In the genomic region with DNA sequence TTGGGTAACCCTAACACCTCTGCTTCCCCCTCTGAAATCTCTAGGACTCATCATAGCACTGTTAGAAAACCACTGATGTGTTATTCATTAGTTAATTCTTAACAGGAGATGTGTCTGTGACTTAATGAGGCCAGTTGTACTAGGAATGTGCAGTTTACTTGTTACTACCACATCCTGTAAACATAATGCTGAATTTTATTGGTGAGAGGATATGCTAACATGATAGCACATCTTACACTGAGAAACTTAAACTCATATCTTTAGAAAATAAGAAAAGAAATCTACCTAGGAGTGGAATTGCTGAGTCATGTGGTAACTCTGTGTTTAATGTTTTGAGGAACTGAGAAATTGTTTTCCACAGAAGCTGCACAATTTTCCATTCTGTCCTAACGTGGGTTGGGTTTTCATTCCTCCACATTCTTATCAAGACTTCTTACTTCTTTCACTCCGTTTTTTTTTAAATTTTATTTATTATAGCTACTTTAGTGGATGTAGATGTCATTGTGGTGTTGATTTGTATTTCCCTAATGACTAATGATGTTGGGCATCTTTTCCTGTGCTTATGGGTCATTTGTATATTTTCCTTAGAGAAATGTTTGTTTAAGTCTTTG, we compare ENCODE assay signal across 1 cellular context.
A peak's percentile ranks its signal among the peaks of the same experiment; 100 is the strongest.
TF ChIP-seq lines count a peak whose summit lies in the region.

No MANE protein-coding gene starts in this region.

TF ChIP-seq in K562, 482 proteins besides CTCF, POLR2A, EP300 and RAD21 (continues in another document):
- TF ChIP-seq ZNF143 (CRISPR knock-in tag; IDR thresholded peaks at IDR 0.05), result no peak
- TF ChIP-seq ELF4 (CRISPR knock-in tag; IDR thresholded peaks at IDR 0.05), result no peak
- no peak for TF ChIP-seq RBM15 (IDR thresholded peaks at IDR 0.05; ENCODE audit: insufficient read depth, low read length)
- peak; percentile 97 for TF ChIP-seq MAFG (tag; conservative IDR thresholded peaks at IDR 0.05)
- no peak for TF ChIP-seq ZNF766 (CRISPR knock-in tag; conservative IDR thresholded peaks at IDR 0.05)
- no peak for TF ChIP-seq ADNP (tag; IDR thresholded peaks at IDR 0.05)
- TF ChIP-seq BCOR (IDR thresholded peaks at IDR 0.05), result no peak
- TF ChIP-seq, protein P1, sequence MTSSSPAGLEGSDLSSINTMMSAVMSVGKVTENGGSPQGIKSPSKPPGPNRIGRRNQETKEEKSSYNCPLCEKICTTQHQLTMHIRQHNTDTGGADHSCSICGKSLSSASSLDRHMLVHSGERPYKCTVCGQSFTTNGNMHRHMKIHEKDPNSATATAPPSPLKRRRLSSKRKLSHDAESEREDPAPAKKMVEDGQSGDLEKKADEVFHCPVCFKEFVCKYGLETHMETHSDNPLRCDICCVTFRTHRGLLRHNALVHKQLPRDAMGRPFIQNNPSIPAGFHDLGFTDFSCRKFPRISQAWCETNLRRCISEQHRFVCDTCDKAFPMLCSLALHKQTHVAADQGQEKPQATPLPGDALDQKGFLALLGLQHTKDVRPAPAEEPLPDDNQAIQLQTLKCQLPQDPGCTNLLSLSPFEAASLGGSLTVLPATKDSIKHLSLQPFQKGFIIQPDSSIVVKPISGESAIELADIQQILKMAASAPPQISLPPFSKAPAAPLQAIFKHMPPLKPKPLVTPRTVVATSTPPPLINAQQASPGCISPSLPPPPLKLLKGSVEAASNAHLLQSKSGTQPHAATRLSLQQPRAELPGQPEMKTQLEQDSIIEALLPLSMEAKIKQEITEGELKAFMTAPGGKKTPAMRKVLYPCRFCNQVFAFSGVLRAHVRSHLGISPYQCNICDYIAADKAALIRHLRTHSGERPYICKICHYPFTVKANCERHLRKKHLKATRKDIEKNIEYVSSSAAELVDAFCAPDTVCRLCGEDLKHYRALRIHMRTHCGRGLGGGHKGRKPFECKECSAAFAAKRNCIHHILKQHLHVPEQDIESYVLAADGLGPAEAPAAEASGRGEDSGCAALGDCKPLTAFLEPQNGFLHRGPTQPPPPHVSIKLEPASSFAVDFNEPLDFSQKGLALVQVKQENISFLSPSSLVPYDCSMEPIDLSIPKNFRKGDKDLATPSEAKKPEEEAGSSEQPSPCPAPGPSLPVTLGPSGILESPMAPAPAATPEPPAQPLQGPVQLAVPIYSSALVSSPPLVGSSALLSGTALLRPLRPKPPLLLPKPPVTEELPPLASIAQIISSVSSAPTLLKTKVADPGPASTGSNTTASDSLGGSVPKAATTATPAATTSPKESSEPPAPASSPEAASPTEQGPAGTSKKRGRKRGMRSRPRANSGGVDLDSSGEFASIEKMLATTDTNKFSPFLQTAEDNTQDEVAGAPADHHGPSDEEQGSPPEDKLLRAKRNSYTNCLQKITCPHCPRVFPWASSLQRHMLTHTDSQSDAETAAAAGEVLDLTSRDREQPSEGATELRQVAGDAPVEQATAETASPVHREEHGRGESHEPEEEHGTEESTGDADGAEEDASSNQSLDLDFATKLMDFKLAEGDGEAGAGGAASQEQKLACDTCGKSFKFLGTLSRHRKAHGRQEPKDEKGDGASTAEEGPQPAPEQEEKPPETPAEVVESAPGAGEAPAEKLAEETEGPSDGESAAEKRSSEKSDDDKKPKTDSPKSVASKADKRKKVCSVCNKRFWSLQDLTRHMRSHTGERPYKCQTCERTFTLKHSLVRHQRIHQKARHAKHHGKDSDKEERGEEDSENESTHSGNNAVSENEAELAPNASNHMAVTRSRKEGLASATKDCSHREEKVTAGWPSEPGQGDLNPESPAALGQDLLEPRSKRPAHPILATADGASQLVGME (CRISPR knock-in tag; IDR thresholded peaks at IDR 0.05), result no peak
- TF ChIP-seq OTX1 (CRISPR knock-in tag; IDR thresholded peaks at IDR 0.05), result no peak
- peak; percentile 32; the same call in 1 of the 2 replicates for TF ChIP-seq ARID1B (IDR thresholded peaks at IDR 0.05)
- TF ChIP-seq ID3 (CRISPR knock-in tag; IDR thresholded peaks at IDR 0.05), result no peak
- TF ChIP-seq ID3 (tag; IDR thresholded peaks at IDR 0.05), result no peak
- no peak for TF ChIP-seq KDM1A (IDR thresholded peaks at IDR 0.05)
- peak; percentile 70; the same call in 1 of the 2 replicates for TF ChIP-seq SPI1 (IDR thresholded peaks at IDR 0.05; ENCODE audit: borderline replicate concordance, low read depth, low read length)
- TF ChIP-seq ZNF217 (CRISPR knock-in tag; IDR thresholded peaks at IDR 0.05), result no peak
- TF ChIP-seq SAP30 (IDR thresholded peaks at IDR 0.05; ENCODE audit: borderline replicate concordance, insufficient read depth, low read depth, low read length, poor library complexity, severe bottlenecking), result no peak
- TF ChIP-seq SMARCA4 (IDR thresholded peaks at IDR 0.05), result peak; percentile 46; the same call in 1 of the 2 replicates
- TF ChIP-seq, protein P2, sequence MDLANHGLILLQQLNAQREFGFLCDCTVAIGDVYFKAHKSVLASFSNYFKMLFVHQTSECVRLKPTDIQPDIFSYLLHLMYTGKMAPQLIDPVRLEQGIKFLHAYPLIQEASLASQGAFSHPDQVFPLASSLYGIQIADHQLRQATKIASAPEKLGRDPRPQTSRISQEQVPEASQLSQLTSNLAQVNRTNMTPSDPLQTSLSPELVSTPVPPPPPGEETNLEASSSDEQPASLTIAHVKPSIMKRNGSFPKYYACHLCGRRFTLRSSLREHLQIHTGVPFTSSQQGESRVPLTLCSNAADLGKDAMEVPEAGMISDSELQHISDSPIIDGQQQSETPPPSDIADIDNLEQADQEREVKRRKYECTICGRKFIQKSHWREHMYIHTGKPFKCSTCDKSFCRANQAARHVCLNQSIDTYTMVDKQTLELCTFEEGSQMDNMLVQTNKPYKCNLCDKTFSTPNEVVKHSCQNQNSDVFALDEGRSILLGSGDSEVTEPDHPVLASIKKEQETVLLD (IDR thresholded peaks at IDR 0.05), result no peak
- no peak for TF ChIP-seq TBP (optimal IDR thresholded peaks at IDR 0.05; ENCODE audit: low read depth, low read length)
- no peak for TF ChIP-seq FOXA1 (IDR thresholded peaks at IDR 0.05; ENCODE audit: borderline replicate concordance)
- TF ChIP-seq E2F6 (IDR thresholded peaks at IDR 0.05; ENCODE audit: borderline replicate concordance in 1 of 2, extremely low read depth in 1 of 2, insufficient read depth in 1 of 2, insufficient read length in 1 of 2, low read depth in 1 of 2, low read length in 1 of 2, poor library complexity in 1 of 2, severe bottlenecking in 1 of 2), result no peak
- TF ChIP-seq ZNF184 (CRISPR knock-in tag; IDR thresholded peaks at IDR 0.05), result no peak
- no peak for TF ChIP-seq PBX2 (CRISPR knock-in tag; IDR thresholded peaks at IDR 0.05; ENCODE audit: low read depth)
- peak; percentile 20; the same call in 1 of the 2 replicates for TF ChIP-seq PBX2 (tag; conservative IDR thresholded peaks at IDR 0.05; ENCODE audit: low read depth)
- TF ChIP-seq EHMT2 (IDR thresholded peaks at IDR 0.05), result no peak
- TF ChIP-seq, protein P3, sequence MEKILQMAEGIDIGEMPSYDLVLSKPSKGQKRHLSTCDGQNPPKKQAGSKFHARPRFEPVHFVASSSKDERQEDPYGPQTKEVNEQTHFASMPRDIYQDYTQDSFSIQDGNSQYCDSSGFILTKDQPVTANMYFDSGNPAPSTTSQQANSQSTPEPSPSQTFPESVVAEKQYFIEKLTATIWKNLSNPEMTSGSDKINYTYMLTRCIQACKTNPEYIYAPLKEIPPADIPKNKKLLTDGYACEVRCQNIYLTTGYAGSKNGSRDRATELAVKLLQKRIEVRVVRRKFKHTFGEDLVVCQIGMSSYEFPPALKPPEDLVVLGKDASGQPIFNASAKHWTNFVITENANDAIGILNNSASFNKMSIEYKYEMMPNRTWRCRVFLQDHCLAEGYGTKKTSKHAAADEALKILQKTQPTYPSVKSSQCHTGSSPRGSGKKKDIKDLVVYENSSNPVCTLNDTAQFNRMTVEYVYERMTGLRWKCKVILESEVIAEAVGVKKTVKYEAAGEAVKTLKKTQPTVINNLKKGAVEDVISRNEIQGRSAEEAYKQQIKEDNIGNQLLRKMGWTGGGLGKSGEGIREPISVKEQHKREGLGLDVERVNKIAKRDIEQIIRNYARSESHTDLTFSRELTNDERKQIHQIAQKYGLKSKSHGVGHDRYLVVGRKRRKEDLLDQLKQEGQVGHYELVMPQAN (IDR thresholded peaks at IDR 0.05; ENCODE audit: borderline replicate concordance), result no peak
- TF ChIP-seq, protein P4, sequence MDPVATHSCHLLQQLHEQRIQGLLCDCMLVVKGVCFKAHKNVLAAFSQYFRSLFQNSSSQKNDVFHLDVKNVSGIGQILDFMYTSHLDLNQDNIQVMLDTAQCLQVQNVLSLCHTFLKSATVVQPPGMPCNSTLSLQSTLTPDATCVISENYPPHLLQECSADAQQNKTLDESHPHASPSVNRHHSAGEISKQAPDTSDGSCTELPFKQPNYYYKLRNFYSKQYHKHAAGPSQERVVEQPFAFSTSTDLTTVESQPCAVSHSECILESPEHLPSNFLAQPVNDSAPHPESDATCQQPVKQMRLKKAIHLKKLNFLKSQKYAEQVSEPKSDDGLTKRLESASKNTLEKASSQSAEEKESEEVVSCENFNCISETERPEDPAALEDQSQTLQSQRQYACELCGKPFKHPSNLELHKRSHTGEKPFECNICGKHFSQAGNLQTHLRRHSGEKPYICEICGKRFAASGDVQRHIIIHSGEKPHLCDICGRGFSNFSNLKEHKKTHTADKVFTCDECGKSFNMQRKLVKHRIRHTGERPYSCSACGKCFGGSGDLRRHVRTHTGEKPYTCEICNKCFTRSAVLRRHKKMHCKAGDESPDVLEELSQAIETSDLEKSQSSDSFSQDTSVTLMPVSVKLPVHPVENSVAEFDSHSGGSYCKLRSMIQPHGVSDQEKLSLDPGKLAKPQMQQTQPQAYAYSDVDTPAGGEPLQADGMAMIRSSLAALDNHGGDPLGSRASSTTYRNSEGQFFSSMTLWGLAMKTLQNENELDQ (CRISPR knock-in tag; IDR thresholded peaks at IDR 0.05; ENCODE audit: borderline replicate concordance), result no peak
- TF ChIP-seq MAFF (IDR thresholded peaks at IDR 0.05; ENCODE audit: low read length), result peak; percentile 95
- TF ChIP-seq SMARCE1 (IDR thresholded peaks at IDR 0.05), result peak; percentile 48; the same call in 1 of the 2 replicates
- no peak for TF ChIP-seq HDAC2 (IDR thresholded peaks at IDR 0.05)
- TF ChIP-seq, protein P5, sequence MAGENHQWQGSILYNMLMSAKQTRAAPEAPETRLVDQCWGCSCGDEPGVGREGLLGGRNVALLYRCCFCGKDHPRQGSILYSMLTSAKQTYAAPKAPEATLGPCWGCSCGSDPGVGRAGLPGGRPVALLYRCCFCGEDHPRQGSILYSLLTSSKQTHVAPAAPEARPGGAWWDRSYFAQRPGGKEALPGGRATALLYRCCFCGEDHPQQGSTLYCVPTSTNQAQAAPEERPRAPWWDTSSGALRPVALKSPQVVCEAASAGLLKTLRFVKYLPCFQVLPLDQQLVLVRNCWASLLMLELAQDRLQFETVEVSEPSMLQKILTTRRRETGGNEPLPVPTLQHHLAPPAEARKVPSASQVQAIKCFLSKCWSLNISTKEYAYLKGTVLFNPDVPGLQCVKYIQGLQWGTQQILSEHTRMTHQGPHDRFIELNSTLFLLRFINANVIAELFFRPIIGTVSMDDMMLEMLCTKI (IDR thresholded peaks at IDR 0.05; ENCODE audit: partially characterized antibody), result no peak
- TF ChIP-seq TCFL5 (CRISPR knock-in tag; conservative IDR thresholded peaks at IDR 0.05), result no peak
- TF ChIP-seq, protein P6, sequence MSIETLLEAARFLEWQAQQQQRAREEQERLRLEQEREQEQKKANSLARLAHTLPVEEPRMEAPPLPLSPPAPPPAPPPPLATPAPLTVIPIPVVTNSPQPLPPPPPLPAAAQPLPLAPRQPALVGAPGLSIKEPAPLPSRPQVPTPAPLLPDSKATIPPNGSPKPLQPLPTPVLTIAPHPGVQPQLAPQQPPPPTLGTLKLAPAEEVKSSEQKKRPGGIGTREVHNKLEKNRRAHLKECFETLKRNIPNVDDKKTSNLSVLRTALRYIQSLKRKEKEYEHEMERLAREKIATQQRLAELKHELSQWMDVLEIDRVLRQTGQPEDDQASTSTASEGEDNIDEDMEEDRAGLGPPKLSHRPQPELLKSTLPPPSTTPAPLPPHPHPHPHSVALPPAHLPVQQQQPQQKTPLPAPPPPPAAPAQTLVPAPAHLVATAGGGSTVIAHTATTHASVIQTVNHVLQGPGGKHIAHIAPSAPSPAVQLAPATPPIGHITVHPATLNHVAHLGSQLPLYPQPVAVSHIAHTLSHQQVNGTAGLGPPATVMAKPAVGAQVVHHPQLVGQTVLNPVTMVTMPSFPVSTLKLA (conservative IDR thresholded peaks at IDR 0.05), result no peak
- peak; percentile 59 for TF ChIP-seq HMBOX1 (IDR thresholded peaks at IDR 0.05)
- TF ChIP-seq KLF6 (CRISPR knock-in tag; IDR thresholded peaks at IDR 0.05; ENCODE audit: borderline replicate concordance), result no peak
- TF ChIP-seq FOXJ2 (tag; IDR thresholded peaks at IDR 0.05), result peak; percentile 59; the same call in 1 of the 2 replicates
- no peak for TF ChIP-seq HMG20B (CRISPR knock-in tag; IDR thresholded peaks at IDR 0.05)
- TF ChIP-seq EWSR1 (IDR thresholded peaks at IDR 0.05; ENCODE audit: borderline replicate concordance, low read depth, partially characterized antibody), result no peak
